In the genomic region with DNA sequence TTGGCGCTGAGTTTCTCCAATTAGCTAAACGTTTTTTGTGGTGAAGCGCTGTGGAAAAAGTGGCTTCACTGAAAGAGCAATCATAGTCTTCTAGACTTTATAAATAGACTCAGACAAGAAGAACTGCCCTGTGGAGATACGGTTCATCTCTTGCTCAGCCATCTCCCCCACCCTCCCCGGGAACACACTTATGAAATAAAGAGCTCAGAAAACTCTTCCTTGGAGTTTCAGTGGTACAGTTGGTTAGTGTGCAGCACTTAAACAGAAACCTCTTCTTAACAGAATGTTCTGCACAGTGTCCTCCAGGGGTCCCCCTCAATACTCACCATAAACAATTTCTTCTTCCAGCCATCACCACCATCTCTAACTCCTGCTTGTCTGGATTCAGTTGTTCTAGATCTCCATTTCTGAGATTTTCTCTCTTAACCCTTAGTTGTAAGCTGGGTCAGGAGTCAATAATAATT, we compare ENCODE assay signal across 9 cellular contexts.
DNase-seq lines count a peak whose midpoint lies in the region; ATAC-seq and TF ChIP-seq lines count a peak whose summit lies in the region.
"Had no signal": no experiment of that assay in that cellular context is flagged by ENCODE, and none has a peak within 500 bp of the region (broad histone marks: within the 10 kb centered on the region; RNA-seq: fewer than 3 reads in every experiment).

No MANE protein-coding gene starts in this region.

- H3K36me3 ChIP-seq in OCI-LY3 (replicated peaks; ENCODE audit: low read depth, low read length) (no peaks in the 10 kb centered on the region), liver (ENCODE audit: control insufficient read depth in 4 of 4, insufficient read depth in 3 of 4, low read depth in 1 of 4, low read length in 3 of 4) (peaks cover 0 to 4% (median 0%) of the 10 kb centered on the region in 4 donors), mesendoderm (ENCODE audit: control insufficient read depth, insufficient read depth, low read length) (no peaks in the 10 kb centered on the region)

- no peak overlapping the region for H3K56ac ChIP-seq in mesendoderm (ENCODE audit: low read length)

- no peak overlapping the region for H3K9ac ChIP-seq in OCI-LY3 (ENCODE audit: low read length)
- no peak overlapping the region for H3K9ac ChIP-seq in liver (ENCODE audit: low read depth in 1 of 2, low read length in 2 of 2)
- H3K9ac ChIP-seq in mesendoderm (ENCODE audit: low read length) = no peak overlapping the region

- H2BK120ac ChIP-seq in mesendoderm (ENCODE audit: low read depth, low read length) = no peak overlapping the region

- H3K4me3 Mint-ChIP-seq in mesothelial cell of epicardium = no peak overlapping the region

- no peaks in the 10 kb centered on the region for H3K79me2 ChIP-seq in OCI-LY3 (ENCODE audit: low read length)
- no peaks in the 10 kb centered on the region for H3K79me2 ChIP-seq in mesendoderm (ENCODE audit: control insufficient read depth, insufficient read depth, low read length)

- no peak overlapping the region for H2BK5ac ChIP-seq in mesendoderm (ENCODE audit: low read length)

- TF ChIP-seq CTCF in OCI-LY3 (IDR thresholded peaks at IDR 0.05; ENCODE audit: low read depth, low read length) (peak; percentile 55), liver (IDR thresholded peaks at IDR 0.05; ENCODE audit: low read depth, low read length, missing input control) (peak; percentile 19), mesothelial cell of epicardium (IDR thresholded peaks at IDR 0.05; ENCODE audit: unreplicated experiment) (no peak)

- peak; percentile 49 to 51 for TF ChIP-seq RAD21 in liver (IDR thresholded peaks at IDR 0.05)

- DNase-seq in mesendoderm (no peak), mesothelial cell of epicardium (ENCODE audit: low spot score in 2 of 2, unreplicated experiment in 2 of 2) (no peak)
- no peak for DNase-seq in stimulated activated CD8-positive, alpha-beta memory T cell treated with anti-CD3 and anti-CD28 coated beads, Interleukin-4, amount 100 ng/mL, for 48 hours
- DNase-seq in activated effector memory CD4-positive, alpha-beta T cell treated with Interleukin-2 at 50 U/mL for 16 hours = no peak

- ATAC-seq in GM18517 (IDR thresholded peaks at IDR 0.05; ENCODE audit: unreplicated experiment) (peak; percentile 85), HG02610 (IDR thresholded peaks at IDR 0.05; ENCODE audit: unreplicated experiment) (peak; percentile 97)

- H3K23ac ChIP-seq in mesendoderm (ENCODE audit: low read length) = no peak overlapping the region

- H2BK15ac ChIP-seq in mesendoderm (replicated peaks; ENCODE audit: low read depth) = no peak overlapping the region

- WGBS in liver = 76% methylated on average over 5 of the region's 5 CpGs
- WGBS in mesendoderm (ENCODE audit: extremely low coverage, insufficient coverage, low lambda C conversion rate) = no CpG with 5 or more reads among the region's 5 CpGs

- H3K79me1 ChIP-seq in mesendoderm (ENCODE audit: low read length) = no peaks in the 10 kb centered on the region

- H4K8ac ChIP-seq in mesendoderm (ENCODE audit: low read depth, low read length) = no peak overlapping the region

- H2AFZ ChIP-seq in OCI-LY3 (ENCODE audit: low read depth, low read length) = no peak overlapping the region

- H4K5ac ChIP-seq in mesendoderm (ENCODE audit: low read length) = no peak overlapping the region

- H3K9me3 ChIP-seq in OCI-LY3 (ENCODE audit: insufficient read depth, low read length) (no peaks in the 10 kb centered on the region), liver (ENCODE audit: control insufficient read depth in 4 of 4, low read length in 3 of 4) (no peaks in the 10 kb centered on the region)

- no peaks in the 10 kb centered on the region for H4K20me1 ChIP-seq in OCI-LY3 (ENCODE audit: insufficient read depth, low read length)

- H3K4me3 ChIP-seq in OCI-LY3 (ENCODE audit: low read length) (no peak overlapping the region), liver (ENCODE audit: low read depth in 1 of 3, low read length in 3 of 3) (no peak overlapping the region), mesendoderm (ENCODE audit: low read length) (no peak overlapping the region)

- H3K27me3 ChIP-seq in OCI-LY3 (ENCODE audit: low read depth, low read length) (no peaks in the 10 kb centered on the region), liver (ENCODE audit: control insufficient read depth in 4 of 4, insufficient read depth in 4 of 4, low read length in 3 of 4) (no peaks in the 10 kb centered on the region), mesendoderm (ENCODE audit: insufficient read depth, low read length, poor library complexity) (no peaks in the 10 kb centered on the region)

- peaks cover 3% of the 10 kb centered on the region for H3K36me3 Mint-ChIP-seq in mesothelial cell of epicardium

- no peak overlapping the region for H3K18ac ChIP-seq in mesendoderm (ENCODE audit: low read length)

- H3K27me3 Mint-ChIP-seq in mesothelial cell of epicardium (ENCODE audit: low read depth) = no peaks in the 10 kb centered on the region

- H3K4me1 ChIP-seq in OCI-LY3 (ENCODE audit: low read length) (peaks cover 1% of the 10 kb centered on the region; the same call in 1 of the 2 replicates), liver (ENCODE audit: control insufficient read depth in 4 of 4, insufficient read depth in 4 of 4, low read length in 3 of 4) (peaks cover 0 to 3% (median 0%) of the 10 kb centered on the region in 4 donors), mesendoderm (ENCODE audit: control insufficient read depth, low read depth, low read length) (peaks cover 5% of the 10 kb centered on the region)

- H3K4me1 Mint-ChIP-seq in mesothelial cell of epicardium = peaks cover 15% of the 10 kb centered on the region

- no peak overlapping the region for H3K4ac ChIP-seq in mesendoderm (ENCODE audit: low read depth, low read length)

- H3K27ac ChIP-seq in OCI-LY3 (ENCODE audit: low read length) (no peak overlapping the region), liver (ENCODE audit: low read depth in 1 of 2, low read length in 2 of 2) (no peak overlapping the region), mesendoderm (ENCODE audit: low read depth, low read length) (no peak overlapping the region)
- H3K27ac ChIP-seq: epithelial cell of prostate had no signal

- H3K27ac Mint-ChIP-seq in mesothelial cell of epicardium = no peak overlapping the region

- H3K4me2 ChIP-seq in OCI-LY3 (ENCODE audit: low read length) (peak overlapping the region; percentile 23), mesendoderm (ENCODE audit: low read length) (no peak overlapping the region)

- H2AK5ac ChIP-seq in mesendoderm (ENCODE audit: low read length) = no peak overlapping the region

- H3K9me3 Mint-ChIP-seq in mesothelial cell of epicardium = no peaks in the 10 kb centered on the region

TF ChIP-seq in liver, 16 proteins besides CTCF, POLR2A, EP300 and RAD21:
- TF ChIP-seq NR2F2 (IDR thresholded peaks at IDR 0.05) (no peak), GABPA (IDR thresholded peaks at IDR 0.05 in 1 of 2, conservative IDR thresholded peaks at IDR 0.05 in 1 of 2) (no peak), RXRA (IDR thresholded peaks at IDR 0.05) (no peak), YY1 (IDR thresholded peaks at IDR 0.05) (no peak)
- TF ChIP-seq, protein P1, sequence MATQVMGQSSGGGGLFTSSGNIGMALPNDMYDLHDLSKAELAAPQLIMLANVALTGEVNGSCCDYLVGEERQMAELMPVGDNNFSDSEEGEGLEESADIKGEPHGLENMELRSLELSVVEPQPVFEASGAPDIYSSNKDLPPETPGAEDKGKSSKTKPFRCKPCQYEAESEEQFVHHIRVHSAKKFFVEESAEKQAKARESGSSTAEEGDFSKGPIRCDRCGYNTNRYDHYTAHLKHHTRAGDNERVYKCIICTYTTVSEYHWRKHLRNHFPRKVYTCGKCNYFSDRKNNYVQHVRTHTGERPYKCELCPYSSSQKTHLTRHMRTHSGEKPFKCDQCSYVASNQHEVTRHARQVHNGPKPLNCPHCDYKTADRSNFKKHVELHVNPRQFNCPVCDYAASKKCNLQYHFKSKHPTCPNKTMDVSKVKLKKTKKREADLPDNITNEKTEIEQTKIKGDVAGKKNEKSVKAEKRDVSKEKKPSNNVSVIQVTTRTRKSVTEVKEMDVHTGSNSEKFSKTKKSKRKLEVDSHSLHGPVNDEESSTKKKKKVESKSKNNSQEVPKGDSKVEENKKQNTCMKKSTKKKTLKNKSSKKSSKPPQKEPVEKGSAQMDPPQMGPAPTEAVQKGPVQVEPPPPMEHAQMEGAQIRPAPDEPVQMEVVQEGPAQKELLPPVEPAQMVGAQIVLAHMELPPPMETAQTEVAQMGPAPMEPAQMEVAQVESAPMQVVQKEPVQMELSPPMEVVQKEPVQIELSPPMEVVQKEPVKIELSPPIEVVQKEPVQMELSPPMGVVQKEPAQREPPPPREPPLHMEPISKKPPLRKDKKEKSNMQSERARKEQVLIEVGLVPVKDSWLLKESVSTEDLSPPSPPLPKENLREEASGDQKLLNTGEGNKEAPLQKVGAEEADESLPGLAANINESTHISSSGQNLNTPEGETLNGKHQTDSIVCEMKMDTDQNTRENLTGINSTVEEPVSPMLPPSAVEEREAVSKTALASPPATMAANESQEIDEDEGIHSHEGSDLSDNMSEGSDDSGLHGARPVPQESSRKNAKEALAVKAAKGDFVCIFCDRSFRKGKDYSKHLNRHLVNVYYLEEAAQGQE (IDR thresholded peaks at IDR 0.05) = no peak
